9 cellular contexts compared by ENCODE assay signal in genomic region chr4:145545538-145546224, GRCh38.
A peak's percentile ranks its signal among the peaks of the same experiment; 100 is the strongest.
DNase-seq lines count a peak whose midpoint lies in the region; ATAC-seq, FAIRE-seq and TF ChIP-seq lines count a peak whose summit lies in the region.
"Had no signal": no experiment of that assay in that cellular context is flagged by ENCODE, and none has a peak within 500 bp of the region (broad histone marks: within the 10 kb centered on the region; RNA-seq: fewer than 3 reads in every experiment).

No MANE protein-coding gene starts in this region.

- no peak overlapping the region for H4K8ac ChIP-seq in H9 (replicated peaks; ENCODE audit: insufficient read length, low read depth, low read length)

- H3K18ac ChIP-seq in H9 (ENCODE audit: insufficient read length, low read depth, low read length): no peak overlapping the region

- H2AK5ac ChIP-seq in H9 (ENCODE audit: insufficient read length, low read length): no peak overlapping the region

- no peaks in the 10 kb centered on the region for H3K27me3 ChIP-seq in H9 (ENCODE audit: insufficient read depth, low read length)
- no peaks in the 10 kb centered on the region for H3K27me3 ChIP-seq in left ventricle myocardium inferior (ENCODE audit: low read depth)
- H3K27me3 ChIP-seq in suprapubic skin: no peaks in the 10 kb centered on the region
- no peaks in the 10 kb centered on the region for H3K27me3 ChIP-seq in dorsolateral prefrontal cortex

- H2BK15ac ChIP-seq in H9 (ENCODE audit: low read depth, low read length): no peak overlapping the region

- H3K9me3 Mint-ChIP-seq in H9: no peaks in the 10 kb centered on the region

- H3K27ac Mint-ChIP-seq in H9: peak overlapping the region in 2 of 3 experiments; percentile 26 to 87; a peak in 3 of 7 replicates

- H2BK120ac ChIP-seq in H9 (ENCODE audit: low read depth, low read length, poor library complexity, severe bottlenecking): no peak overlapping the region

- H3K9me3 ChIP-seq in H9 (ENCODE audit: control insufficient read depth, low read depth, low read length) (no peaks in the 10 kb centered on the region), left ventricle myocardium inferior (replicated peaks) (no peaks in the 10 kb centered on the region), suprapubic skin (no peaks in the 10 kb centered on the region)

- H3K4me3 Mint-ChIP-seq in H9: no peak overlapping the region

- H4K20me1 ChIP-seq in H9 (ENCODE audit: control insufficient read depth, insufficient read depth, insufficient read length): no peaks in the 10 kb centered on the region

- no peak overlapping the region for H3K4me3 ChIP-seq in left ventricle myocardium inferior
- no peak overlapping the region for H3K4me3 ChIP-seq in suprapubic skin
- peak overlapping the region in 1 of 59 donors; percentile 9 for H3K4me3 ChIP-seq in dorsolateral prefrontal cortex

- no peak overlapping the region for H2AFZ ChIP-seq in H9 (ENCODE audit: low read length)

- no peak overlapping the region for H3K4me2 ChIP-seq in H9 (ENCODE audit: insufficient read depth, insufficient read length, low read length)

- no peak for TF ChIP-seq EP300 in suprapubic skin (IDR thresholded peaks at IDR 0.05)

- no peak overlapping the region for H2BK20ac ChIP-seq in H9 (ENCODE audit: low read depth, low read length, poor library complexity, severe bottlenecking)

- no peak overlapping the region for H3K56ac ChIP-seq in H9 (ENCODE audit: insufficient read length, low read depth, low read length)

- no peak overlapping the region for H4K91ac ChIP-seq in H9 (ENCODE audit: insufficient read length, low read depth, low read length)

- H3K4me1 Mint-ChIP-seq in H9: peaks cover 20 to 26% of the 10 kb centered on the region in 2 experiments

- FAIRE-seq in D721Med (lab: Jason Lieb, UNC): no peak

- no peaks in the 10 kb centered on the region for H3K27me3 Mint-ChIP-seq in H9 (ENCODE audit: low read depth)

- no peak for TF ChIP-seq POLR2A in suprapubic skin (IDR thresholded peaks at IDR 0.05)

- DNase-seq in H9 (no peak), left ventricle myocardium inferior (no peak), suprapubic skin (ENCODE audit: low spot score in 2 of 2) (no peak), dorsolateral prefrontal cortex (no peak), D721Med (ENCODE audit: insufficient read length, low spot score) (no peak)
- DNase-seq: GOT3, SHP77 treated with DMSO at 0.1 percent for 48 hours had no signal

- no peak overlapping the region for H2BK12ac ChIP-seq in H9 (ENCODE audit: insufficient read length, low read depth, low read length)

- no peak overlapping the region for H3K4ac ChIP-seq in H9 (ENCODE audit: low read depth, low read length)

- peaks cover 7% of the 10 kb centered on the region; the same call in 1 of the 2 replicates for H3K4me1 ChIP-seq in H9 (ENCODE audit: insufficient read depth, low read length)
- peaks cover 37% of the 10 kb centered on the region for H3K4me1 ChIP-seq in left ventricle myocardium inferior
- peaks cover 42% of the 10 kb centered on the region for H3K4me1 ChIP-seq in suprapubic skin

- no peak overlapping the region for H3K14ac ChIP-seq in H9 (ENCODE audit: insufficient read depth, low read length)

- H3K23me2 ChIP-seq in H9 (ENCODE audit: insufficient read length, low read depth, low read length, poor library complexity, severe bottlenecking): no peaks in the 10 kb centered on the region

- H3K79me2 ChIP-seq in H9 (ENCODE audit: insufficient read depth, low read length): no peaks in the 10 kb centered on the region

- no peak overlapping the region for H3K27ac ChIP-seq in H9 (ENCODE audit: insufficient read length, low read depth, low read length)
- H3K27ac ChIP-seq in left ventricle myocardium inferior (replicated peaks): peak overlapping the region; percentile 59
- H3K27ac ChIP-seq in suprapubic skin: peak overlapping the region; percentile 54
- H3K27ac ChIP-seq in dorsolateral prefrontal cortex: peak overlapping the region in 1 of 59 donors; percentile 24

- no peak overlapping the region for H3K9ac ChIP-seq in H9 (ENCODE audit: extremely low read depth, insufficient read length, low read length)

- no peak overlapping the region for H2BK5ac ChIP-seq in H9 (ENCODE audit: insufficient read length, low read length)

- no peak for TF ChIP-seq CTCF in H9 (conservative IDR thresholded peaks at IDR 0.05)
- no peak for TF ChIP-seq CTCF in left ventricle myocardium inferior (IDR thresholded peaks at IDR 0.05; ENCODE audit: borderline replicate concordance)
- no peak for TF ChIP-seq CTCF in suprapubic skin (IDR thresholded peaks at IDR 0.05)
- TF ChIP-seq CTCF in dorsolateral prefrontal cortex (IDR thresholded peaks at IDR 0.05 in 54 of 56, conservative IDR thresholded peaks at IDR 0.05 in 2 of 56; ENCODE audit: low read depth in 1 of 56, partially characterized antibody in 56 of 56): no peak
- TF ChIP-seq CTCF in D721Med (IDR thresholded peaks at IDR 0.05; ENCODE audit: insufficient read depth, missing control alignments): no peak

- peaks cover 1 to 20% (median 10%) of the 10 kb centered on the region in 3 experiments; a peak in 6 of 7 replicates for H3K36me3 Mint-ChIP-seq in H9 (ENCODE audit: insufficient read depth in 1 of 3, low read depth in 3 of 3)

- no peak overlapping the region for H3K23ac ChIP-seq in H9 (ENCODE audit: insufficient read length, low read depth, low read length)

- H3K36me3 ChIP-seq in left ventricle myocardium inferior: peaks cover 21% of the 10 kb centered on the region
- no peaks in the 10 kb centered on the region for H3K36me3 ChIP-seq in suprapubic skin

- H3K79me1 ChIP-seq in H9 (ENCODE audit: insufficient read depth, low read depth, low read length, poor library complexity, severe bottlenecking): no peaks in the 10 kb centered on the region

- H4K5ac ChIP-seq in H9 (ENCODE audit: insufficient read length, low read depth, low read length): no peak overlapping the region

- ATAC-seq in SK-N-SH treated with all-trans-retinoic acid at 6 μM for 48 hours (peak; percentile 84), HG03135 (IDR thresholded peaks at IDR 0.05; ENCODE audit: unreplicated experiment) (no peak)

- H3T11ph ChIP-seq in H9 (ENCODE audit: low read length): no peak overlapping the region

- intact Hi-C loops in left ventricle myocardium inferior (cut with micrococcal nuclease): loop anchor here (10.0 kb wide), 1 partner anchor 61 kb away; the partner anchor contains the start of gene SMAD1
- intact Hi-C loops in dorsolateral prefrontal cortex (cut with DNase I): no loop called here

TF ChIP-seq in SK-N-SH treated with all-trans-retinoic acid at 6 μM for 48 hours, 23 proteins besides CTCF, POLR2A, EP300 and RAD21:
- TF ChIP-seq, protein P1, sequence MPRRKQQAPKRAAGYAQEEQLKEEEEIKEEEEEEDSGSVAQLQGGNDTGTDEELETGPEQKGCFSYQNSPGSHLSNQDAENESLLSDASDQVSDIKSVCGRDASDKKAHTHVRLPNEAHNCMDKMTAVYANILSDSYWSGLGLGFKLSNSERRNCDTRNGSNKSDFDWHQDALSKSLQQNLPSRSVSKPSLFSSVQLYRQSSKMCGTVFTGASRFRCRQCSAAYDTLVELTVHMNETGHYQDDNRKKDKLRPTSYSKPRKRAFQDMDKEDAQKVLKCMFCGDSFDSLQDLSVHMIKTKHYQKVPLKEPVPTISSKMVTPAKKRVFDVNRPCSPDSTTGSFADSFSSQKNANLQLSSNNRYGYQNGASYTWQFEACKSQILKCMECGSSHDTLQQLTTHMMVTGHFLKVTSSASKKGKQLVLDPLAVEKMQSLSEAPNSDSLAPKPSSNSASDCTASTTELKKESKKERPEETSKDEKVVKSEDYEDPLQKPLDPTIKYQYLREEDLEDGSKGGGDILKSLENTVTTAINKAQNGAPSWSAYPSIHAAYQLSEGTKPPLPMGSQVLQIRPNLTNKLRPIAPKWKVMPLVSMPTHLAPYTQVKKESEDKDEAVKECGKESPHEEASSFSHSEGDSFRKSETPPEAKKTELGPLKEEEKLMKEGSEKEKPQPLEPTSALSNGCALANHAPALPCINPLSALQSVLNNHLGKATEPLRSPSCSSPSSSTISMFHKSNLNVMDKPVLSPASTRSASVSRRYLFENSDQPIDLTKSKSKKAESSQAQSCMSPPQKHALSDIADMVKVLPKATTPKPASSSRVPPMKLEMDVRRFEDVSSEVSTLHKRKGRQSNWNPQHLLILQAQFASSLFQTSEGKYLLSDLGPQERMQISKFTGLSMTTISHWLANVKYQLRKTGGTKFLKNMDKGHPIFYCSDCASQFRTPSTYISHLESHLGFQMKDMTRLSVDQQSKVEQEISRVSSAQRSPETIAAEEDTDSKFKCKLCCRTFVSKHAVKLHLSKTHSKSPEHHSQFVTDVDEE (CRISPR knock-in tag; IDR thresholded peaks at IDR 0.05): no peak
- TF ChIP-seq ZFP3 (CRISPR knock-in tag; IDR thresholded peaks at IDR 0.05) (no peak), CSRNP3 (CRISPR knock-in tag; IDR thresholded peaks at IDR 0.05) (no peak), ZNF8 (CRISPR knock-in tag; IDR thresholded peaks at IDR 0.05) (no peak), ARNTL (CRISPR knock-in tag; IDR thresholded peaks at IDR 0.05; ENCODE audit: borderline replicate concordance, low read depth) (no peak), ISL1 (CRISPR knock-in tag; IDR thresholded peaks at IDR 0.05) (peak; percentile 45), SNAI2 (CRISPR knock-in tag; IDR thresholded peaks at IDR 0.05) (0 out of 2 replicates have a peak, but pooled peaks have one; percentile 61), RARB (CRISPR knock-in tag; IDR thresholded peaks at IDR 0.05) (no peak)
